ENCODE assay signal across 8 cellular contexts in genomic region chr16:57537194-57537505, GRCh38. TPM values are rescaled to one million over a fixed set of nuclear protein-coding genes. Genes with fewer than 3 reads are reported as not detected.
DNase-seq lines count a peak whose midpoint lies in the region; ATAC-seq and TF ChIP-seq lines count a peak whose summit lies in the region.

No MANE protein-coding gene starts in this region.

- H3K4me3 ChIP-seq in OCI-LY7 (ENCODE audit: low read depth, low read length, poor library complexity, severe bottlenecking) (peak overlapping the region; percentile 74), trophoblast cell (ENCODE audit: low read depth, low read length) (no peak overlapping the region)

- no peak overlapping the region for H3K23ac ChIP-seq in trophoblast cell (ENCODE audit: low read length)

- H3K27ac ChIP-seq in OCI-LY7 (ENCODE audit: low read depth, low read length, poor library complexity, severe bottlenecking): peak overlapping the region; percentile 75
- no peak overlapping the region for H3K27ac ChIP-seq in trophoblast cell (ENCODE audit: low read depth, low read length)

- no peaks in the 10 kb centered on the region for H3K79me2 ChIP-seq in OCI-LY7 (ENCODE audit: insufficient read depth, low read depth, low read length)
- H3K79me2 ChIP-seq in trophoblast cell (ENCODE audit: control insufficient read depth, insufficient read depth, low read length, poor library complexity): peaks cover 5% of the 10 kb centered on the region

- intact Hi-C loops in Calu3 (cut with micrococcal nuclease; ENCODE audit: unreplicated experiment): no loop called here
- intact Hi-C loops in OCI-LY7 (cut with micrococcal nuclease; ENCODE audit: unreplicated experiment): loop anchor here (1.0 to 5.0 kb wide), 2 partner anchors 51 to 75 kb away; partner anchors contain the start of genes DOK4 and POLR2C

- POLR2A ChIA-PET in OCI-LY7 (lab: Charles Lee): interaction anchor here (0.7 to 3.3 kb wide), 7 partner anchors 8 to 600 kb away, joined by 3 to 14 read pairs (median 4); no protein-coding TSS in a partner anchor

- H3K4me2 ChIP-seq in OCI-LY7 (ENCODE audit: low read length) (peak overlapping the region; percentile 85), trophoblast cell (ENCODE audit: low read length) (peak overlapping the region; percentile 84)

- CTCF ChIA-PET in Calu3 (lab: Charles Lee): interaction anchor here (0.6 kb wide), 1 partner anchor 1110 kb away, joined by 4 read pairs; no protein-coding TSS in a partner anchor
- CTCF ChIA-PET in OCI-LY7 (lab: Charles Lee; ENCODE audit: unreplicated experiment): interaction anchor here (0.8 kb wide), 1 partner anchor 14 kb away, joined by 3 read pairs; no protein-coding TSS in a partner anchor

- H2BK5ac ChIP-seq in trophoblast cell (ENCODE audit: low read depth, low read length, poor library complexity): no peak overlapping the region

- BruUV-seq in Calu3 (replicated peaks; lab: Mats Ljungman, UMichigan) (no TSS peak), OCI-LY7 (replicated peaks; lab: Mats Ljungman, UMichigan) (no TSS peak)

- H4K8ac ChIP-seq in trophoblast cell (ENCODE audit: low read depth, low read length): peak overlapping the region; percentile 93

- no peak overlapping the region for H2BK12ac ChIP-seq in trophoblast cell (ENCODE audit: low read length)

- no peaks in the 10 kb centered on the region for H3K9me2 ChIP-seq in OCI-LY7 (ENCODE audit: insufficient read depth, low read length)

- H3K9me3 Mint-ChIP-seq in Calu3 (ENCODE audit: low read depth, unreplicated experiment): no peaks in the 10 kb centered on the region
- no peaks in the 10 kb centered on the region for H3K9me3 Mint-ChIP-seq in endothelial cell (ENCODE audit: unreplicated experiment)

- H3K79me1 ChIP-seq in trophoblast cell (ENCODE audit: low read length): peaks cover 13% of the 10 kb centered on the region

- H3K27ac Mint-ChIP-seq in Calu3 (ENCODE audit: unreplicated experiment) (no peak overlapping the region), endothelial cell (ENCODE audit: unreplicated experiment) (peak overlapping the region; percentile 4)

- H3K4me1 Mint-ChIP-seq in Calu3 (ENCODE audit: low read depth, unreplicated experiment) (peaks cover 17% of the 10 kb centered on the region), endothelial cell (ENCODE audit: unreplicated experiment) (peaks cover 31% of the 10 kb centered on the region)

- no peak overlapping the region for H3K9ac ChIP-seq in trophoblast cell (ENCODE audit: low read length)

- H2AK5ac ChIP-seq in trophoblast cell (ENCODE audit: low read length): no peak overlapping the region

- no peak overlapping the region for H4K12ac ChIP-seq in trophoblast cell (ENCODE audit: low read depth, low read length)

- no CpG with 5 or more reads among the region's 8 CpGs for WGBS in trophoblast cell (ENCODE audit: extremely low coverage, insufficient coverage, insufficient read length)

- peak overlapping the region; percentile 94 for H2BK120ac ChIP-seq in trophoblast cell (ENCODE audit: insufficient read depth, low read length, poor library complexity)

- H3K27me3 Mint-ChIP-seq in Calu3 (ENCODE audit: unreplicated experiment) (peaks cover 49% of the 10 kb centered on the region), endothelial cell (ENCODE audit: unreplicated experiment) (peaks cover 17% of the 10 kb centered on the region)

- DNase-seq in Calu3: no peak
- DNase-seq in OCI-LY7 (ENCODE audit: low spot score): no peak
- no peak for DNase-seq in endothelial cell (ENCODE audit: low spot score)
- DNase-seq in trophoblast cell: no peak
- DNase-seq in stimulated activated CD4-positive, alpha-beta T cell treated with anti-CD3 and anti-CD28 coated beads, Interleukin-2, amount 100 ng/mL, for 48 hours: no peak
- DNase-seq in DMS 273 (lab: John Stamatoyannopoulos, UW; ENCODE audit: unreplicated experiment): no peak

- peak overlapping the region; percentile 51 for H2AFZ ChIP-seq in OCI-LY7 (ENCODE audit: low read length)
- H2AFZ ChIP-seq in trophoblast cell (ENCODE audit: insufficient read depth, low read length, poor library complexity): no peak overlapping the region

- no peak overlapping the region for H3K14ac ChIP-seq in trophoblast cell (ENCODE audit: low read length)

- H3K36me3 ChIP-seq in OCI-LY7 (ENCODE audit: insufficient read depth, low read length): no peaks in the 10 kb centered on the region
- peaks cover 3% of the 10 kb centered on the region in 2 experiments for H3K36me3 ChIP-seq in trophoblast cell (ENCODE audit: control insufficient read depth in 1 of 2, insufficient read depth in 2 of 2, low read length in 2 of 2)

- H3K4me3 Mint-ChIP-seq in Calu3 (ENCODE audit: low read depth, unreplicated experiment) (peak overlapping the region; percentile 66), endothelial cell (ENCODE audit: unreplicated experiment) (peak overlapping the region; percentile 84)

- H4K20me1 ChIP-seq in OCI-LY7 (ENCODE audit: insufficient read depth, low read length): no peaks in the 10 kb centered on the region

- no peak overlapping the region for H3K18ac ChIP-seq in trophoblast cell (ENCODE audit: low read length)

- peaks cover 89% of the 10 kb centered on the region for H3K4me1 ChIP-seq in OCI-LY7 (ENCODE audit: insufficient read depth, low read length, poor library complexity, severe bottlenecking)
- peaks cover 33 to 40% of the 10 kb centered on the region in 2 experiments for H3K4me1 ChIP-seq in trophoblast cell (ENCODE audit: control insufficient read depth in 1 of 2, insufficient read depth in 2 of 2, low read length in 2 of 2)

- H3K4ac ChIP-seq in trophoblast cell (ENCODE audit: low read depth, low read length): no peak overlapping the region

- peak overlapping the region; percentile 97 for H4K91ac ChIP-seq in trophoblast cell (ENCODE audit: low read depth, low read length)

- H3K9me3 ChIP-seq in OCI-LY7 (ENCODE audit: low read length) (no peaks in the 10 kb centered on the region), trophoblast cell (ENCODE audit: insufficient read depth, low read depth, low read length) (peaks cover 3% of the 10 kb centered on the region)

- H3K27me3 ChIP-seq in trophoblast cell (ENCODE audit: insufficient read depth, low read length): no peaks in the 10 kb centered on the region

- H3K36me3 Mint-ChIP-seq in Calu3 (ENCODE audit: insufficient read depth, unreplicated experiment) (peaks cover 20% of the 10 kb centered on the region), endothelial cell (ENCODE audit: low read depth, unreplicated experiment) (peaks cover 4% of the 10 kb centered on the region)

- ATAC-seq in HG02642 (IDR thresholded peaks at IDR 0.05; ENCODE audit: poor library complexity, unreplicated experiment): no peak
- ATAC-seq in HG02840 (IDR thresholded peaks at IDR 0.05; ENCODE audit: low FRiP score, unreplicated experiment): no peak

- no peak for TF ChIP-seq CTCF in Calu3 (IDR thresholded peaks at IDR 0.05; ENCODE audit: unreplicated experiment)
- TF ChIP-seq CTCF in OCI-LY7 (conservative IDR thresholded peaks at IDR 0.05; ENCODE audit: low read length): no peak
- no peak for TF ChIP-seq CTCF in endothelial cell (IDR thresholded peaks at IDR 0.05; ENCODE audit: unreplicated experiment)

RNA-seq across cellular contexts. Expression of gene CCDC102A, which starts 0.8 kb away (rescaled TPM):
- total RNA-seq in Calu3 (2022) (6.8 and 7.9 TPM in 2 replicates), OCI-LY7 (2022) (6.7 and 7.1 TPM in 2 replicates), endothelial cell (ENCODE audit: unreplicated experiment) (14.6 TPM)
- 4.2 and 4.8 TPM in 2 replicates for total RNA-seq in OCI-LY7 (2014; rRNA removed; shearing (Covaris generic))
- polyA plus RNA-seq in trophoblast cell (2013): 7.7 and 8.5 TPM in 2 replicates

RNA-seq across cellular contexts. Expression of gene ADGRG5, which starts 5.3 kb away (rescaled TPM):
- total RNA-seq in Calu3 (2022) (0.85 and 1.5 TPM in 2 replicates), OCI-LY7 (2022) (0.37 and 1.3 TPM in 2 replicates), endothelial cell (ENCODE audit: unreplicated experiment) (0.28 TPM)
- 0.39 TPM in 1 of 2 replicates, not detected in the other for total RNA-seq in OCI-LY7 (2014; rRNA removed; shearing (Covaris generic))
- polyA plus RNA-seq in trophoblast cell (2013): 3.8 and 3.9 TPM in 2 replicates

RNA-seq across cellular contexts. Expression of gene DOK4, which starts 50.9 kb away (rescaled TPM):
- 23.0 and 34.7 TPM in 2 replicates for total RNA-seq in Calu3 (2022)
- 0.09 and 0.13 TPM in 2 replicates for total RNA-seq in OCI-LY7 (2014; rRNA removed; shearing (Covaris generic))
- total RNA-seq in OCI-LY7 (2022): 1.0 and 1.1 TPM in 2 replicates
- total RNA-seq in endothelial cell (ENCODE audit: unreplicated experiment): 69.4 TPM
- polyA plus RNA-seq in trophoblast cell (2013): 407 and 429 TPM in 2 replicates

Comparison
In these comparisons a context has a peak if more than half of its experiments do, and no peak if none do; other contexts are left out.
1. RNA of gene DOK4, which starts 50.9 kb away (total RNA-seq): 69.4 TPM in endothelial cell (single experiment) and 23.0 to 34.7 TPM in Calu3; 0.09 to 1.1 TPM in OCI-LY7; every median in the first group is over 10 times any median in the second.